ENCODE assay signal across 21 cellular contexts in the genomic region with DNA sequence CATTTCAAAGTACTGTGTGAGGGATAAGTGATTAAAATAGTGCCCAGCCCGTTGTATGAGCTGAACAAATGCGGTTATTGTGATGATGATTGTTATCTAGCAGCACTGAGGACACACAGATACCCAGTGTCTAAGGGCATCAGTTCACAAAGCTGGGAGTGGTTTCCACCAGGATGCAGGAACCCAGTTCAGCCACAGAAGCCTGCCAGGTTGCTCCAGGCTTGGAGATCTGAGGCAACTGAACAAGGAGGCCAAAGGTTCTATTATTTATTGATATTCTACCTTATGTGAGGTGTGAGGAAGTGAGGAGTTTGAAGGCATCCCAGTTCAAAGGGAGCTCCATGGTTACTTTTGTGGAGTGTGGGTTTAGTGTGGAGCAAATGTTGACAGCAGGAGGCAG. TPM values are rescaled to one million over a fixed set of nuclear protein-coding genes. Genes with fewer than 3 reads are reported as not detected.
A peak's percentile ranks its signal among the peaks of the same experiment; 100 is the strongest.
DNase-seq lines count a peak whose midpoint lies in the region; ATAC-seq, FAIRE-seq and TF ChIP-seq lines count a peak whose summit lies in the region.
"Had no signal": no experiment of that assay in that cellular context is flagged by ENCODE, and none has a peak within 500 bp of the region (broad histone marks: within the 10 kb centered on the region; RNA-seq: fewer than 3 reads in every experiment).

No MANE protein-coding gene starts in this region.

- H3K27ac ChIP-seq in IMR-90 (ENCODE audit: insufficient read depth, low read length): no peak overlapping the region
- H3K27ac ChIP-seq in endothelial cell of umbilical vein (ENCODE audit: insufficient read depth, low read depth, low read length): no peak overlapping the region
- H3K27ac ChIP-seq in trophoblast cell (ENCODE audit: low read depth, low read length): no peak overlapping the region
- H3K27ac ChIP-seq: BLaER1 had no signal

- intact Hi-C loops in IMR-90 (cut with micrococcal nuclease) (no loop called here), endothelial cell of umbilical vein (cut with micrococcal nuclease) (no loop called here)

- H3K36me3 ChIP-seq in IMR-90 (ENCODE audit: control insufficient read depth, insufficient read depth, low read length): no peaks in the 10 kb centered on the region
- H3K36me3 ChIP-seq in endothelial cell of umbilical vein (ENCODE audit: control insufficient read depth in 2 of 2, extremely low read depth in 1 of 2, insufficient read depth in 2 of 2, low read length in 2 of 2): no peaks in the 10 kb centered on the region
- no peaks in the 10 kb centered on the region for H3K36me3 ChIP-seq in trophoblast cell (ENCODE audit: control insufficient read depth in 1 of 2, insufficient read depth in 2 of 2, low read length in 2 of 2)
- H3K36me3 ChIP-seq: BLaER1 had no signal

- H3K27ac Mint-ChIP-seq in activated naive CD4-positive, alpha-beta T cell treated with anti-CD3 and anti-CD28 coated beads, Interleukin-2, amount 50 U/mL, for 72 hours: no peak overlapping the region
- H3K27ac Mint-ChIP-seq: CD8-positive, alpha-beta T cell had no signal

- TF ChIP-seq POLR2A in IMR-90 (IDR thresholded peaks at IDR 0.05; ENCODE audit: low read depth, low read length): no peak
- TF ChIP-seq POLR2A in endothelial cell of umbilical vein (IDR thresholded peaks at IDR 0.05; ENCODE audit: low read depth, low read length): no peak

- peak; percentile 13 for DNase-seq in DMS153 (lab: John Stamatoyannopoulos, UW)
- DNase-seq in DMS153 treated with DMSO at 0.1 percent for 48 hours (lab: John Stamatoyannopoulos, UW; ENCODE audit: unreplicated experiment): no peak
- DNase-seq in IMR-90: no peak
- no peak for DNase-seq in endothelial cell of umbilical vein (ENCODE audit: low read depth, low spot score)
- DNase-seq in trophoblast cell: no peak
- no peak for DNase-seq in NCI-H526 treated with DMSO at 0.1 percent for 48 hours (lab: John Stamatoyannopoulos, UW)
- no peak for DNase-seq in NOMO-1 (lab: John Stamatoyannopoulos, UW; ENCODE audit: unreplicated experiment in 2 of 2)
- DNase-seq in activated naive CD4-positive, alpha-beta T cell treated with anti-CD3 and anti-CD28 coated beads, Interleukin-2, amount 50 U/mL, for 72 hours (ENCODE audit: low spot score in 2 of 2): no peak
- DNase-seq: 8988T; CD8-positive, alpha-beta T cell; GOT3; MG63; NCI-H1092; NCI-H1694; NCI-H226; NCI-H524 treated with DMSO at 0.1 percent for 48 hours; NK-92 treated with Interleukin-12 subunit alpha and Interleukin-12 subunit beta, amount 100 ng/mL, for 24 hours; OCI-M1; SIG-M5; SW 1271 had no signal

- H4K91ac ChIP-seq in IMR-90 (ENCODE audit: insufficient read depth, low read depth, low read length) (no peak overlapping the region), trophoblast cell (ENCODE audit: low read depth, low read length) (no peak overlapping the region)

- BruUV-seq in IMR-90 (replicated peaks; lab: Mats Ljungman, UMichigan): no TSS peak
- no TSS peak for BruUV-seq in endothelial cell of umbilical vein (replicated peaks; lab: Mats Ljungman, UMichigan)

- in situ Hi-C loops in IMR-90 (cut with MboI; ENCODE audit: low sequenced_read_pairs): no loop called here

- no peak overlapping the region for H2AK9ac ChIP-seq in IMR-90 (replicated peaks; ENCODE audit: low read depth, low read length, poor library complexity)

- H3K18ac ChIP-seq in IMR-90 (ENCODE audit: low read depth, low read length) (peak overlapping the region; percentile 20; the same call in 1 of the 2 replicates), trophoblast cell (ENCODE audit: low read length) (no peak overlapping the region)

- FAIRE-seq in endothelial cell of umbilical vein (lab: Jason Lieb, UNC): no peak

- H3K27me3 ChIP-seq in IMR-90 (ENCODE audit: control insufficient read depth, insufficient read depth, low read length) (no peaks in the 10 kb centered on the region), endothelial cell of umbilical vein (ENCODE audit: control insufficient read depth in 2 of 2, insufficient read depth in 2 of 2, low read length in 2 of 2) (no peaks in the 10 kb centered on the region), trophoblast cell (ENCODE audit: insufficient read depth, low read length) (no peaks in the 10 kb centered on the region)
- H3K27me3 ChIP-seq: BLaER1, MG63 had no signal

- TF ChIP-seq RAD21 in IMR-90 (IDR thresholded peaks at IDR 0.05; ENCODE audit: low read length): no peak

- H3K9ac ChIP-seq in IMR-90 (ENCODE audit: low read depth, low read length) (no peak overlapping the region), endothelial cell of umbilical vein (replicated peaks; ENCODE audit: extremely low read depth, insufficient read depth, low read length) (no peak overlapping the region), trophoblast cell (ENCODE audit: low read length) (no peak overlapping the region)
- H3K9ac ChIP-seq: BLaER1 had no signal

- H2BK120ac ChIP-seq in IMR-90 (ENCODE audit: low read depth, low read length) (0 out of 2 replicates have a peak overlapping the region, but pooled peaks have one; percentile 10), trophoblast cell (ENCODE audit: insufficient read depth, low read length, poor library complexity) (no peak overlapping the region)

- CTCF ChIA-PET in IMR-90 (lab: Yijun Ruan, JAX) (interaction anchor here (1.0 kb wide), 1 partner anchor 16 kb away, joined by 11 read pairs; no protein-coding TSS in a partner anchor), endothelial cell of umbilical vein (lab: Charles Lee) (interaction anchor here (1.0 kb wide), 1 partner anchor 12 kb away, joined by 4 read pairs; no protein-coding TSS in a partner anchor)

- H2BK15ac ChIP-seq in IMR-90 (ENCODE audit: low read depth, low read length): no peak overlapping the region

- H3K4me3 ChIP-seq in IMR-90 (ENCODE audit: insufficient read depth, low read depth, low read length) (no peak overlapping the region), endothelial cell of umbilical vein (replicated peaks in 1 of 3; ENCODE audit: insufficient read depth in 1 of 3, low read depth in 1 of 3, low read length in 3 of 3) (no peak overlapping the region), trophoblast cell (ENCODE audit: low read depth, low read length) (no peak overlapping the region)
- H3K4me3 ChIP-seq: BLaER1, MG63 had no signal

- H3K9me1 ChIP-seq in IMR-90 (ENCODE audit: insufficient read depth, low read length): no peaks in the 10 kb centered on the region
- H3K9me1 ChIP-seq in endothelial cell of umbilical vein (replicated peaks; ENCODE audit: control insufficient read depth, extremely low read depth, insufficient read depth, low read length): peaks cover 2% of the 10 kb centered on the region

- peak overlapping the region; percentile 79 for H4K5ac ChIP-seq in IMR-90 (ENCODE audit: low read depth, low read length)

- H4K20me1 ChIP-seq in IMR-90 (ENCODE audit: insufficient read depth, low read length): no peaks in the 10 kb centered on the region
- no peaks in the 10 kb centered on the region for H4K20me1 ChIP-seq in endothelial cell of umbilical vein (replicated peaks; ENCODE audit: control insufficient read depth, extremely low read depth, insufficient read depth, low read length)
- H4K20me1 ChIP-seq: BLaER1 had no signal

- H3K9me3 ChIP-seq in IMR-90 (ENCODE audit: control insufficient read depth, insufficient read depth, low read length) (no peaks in the 10 kb centered on the region), endothelial cell of umbilical vein (replicated peaks; ENCODE audit: control insufficient read depth, insufficient read depth, low read length) (no peaks in the 10 kb centered on the region), trophoblast cell (ENCODE audit: insufficient read depth, low read depth, low read length) (no peaks in the 10 kb centered on the region)
- H3K9me3 ChIP-seq: MG63 had no signal

- no peak overlapping the region for H2BK12ac ChIP-seq in trophoblast cell (ENCODE audit: low read length)

- H2AK5ac ChIP-seq in IMR-90 (ENCODE audit: low read depth, low read length): no peak overlapping the region
- no peak overlapping the region for H2AK5ac ChIP-seq in trophoblast cell (ENCODE audit: low read length)

- no peak overlapping the region for H2BK20ac ChIP-seq in IMR-90 (ENCODE audit: low read depth, low read length)

- TF ChIP-seq CTCF in IMR-90 (conservative IDR thresholded peaks at IDR 0.05; ENCODE audit: low read depth, low read length): no peak
- TF ChIP-seq CTCF in endothelial cell of umbilical vein (IDR thresholded peaks at IDR 0.05; ENCODE audit: extremely low read depth in 1 of 2, insufficient read depth in 1 of 2, low read depth in 1 of 2, low read length in 2 of 2): no peak

- H3K79me2 ChIP-seq in endothelial cell of umbilical vein (ENCODE audit: control insufficient read depth, insufficient read depth, low read length) (peaks cover 98% of the 10 kb centered on the region), trophoblast cell (ENCODE audit: control insufficient read depth, insufficient read depth, low read length, poor library complexity) (peaks cover 3% of the 10 kb centered on the region)

- H4K8ac ChIP-seq in IMR-90 (ENCODE audit: low read depth in 2 of 2, low read length in 2 of 2) (peak overlapping the region in 1 of 2 experiments; percentile 41; a peak in 2 of 4 replicates), trophoblast cell (ENCODE audit: low read depth, low read length) (no peak overlapping the region)

- peaks cover 0 to 7% of the 10 kb centered on the region in 2 donors for H3K36me3 Mint-ChIP-seq in activated naive CD4-positive, alpha-beta T cell treated with anti-CD3 and anti-CD28 coated beads, Interleukin-2, amount 50 U/mL, for 72 hours
- H3K36me3 Mint-ChIP-seq: CD8-positive, alpha-beta T cell had no signal

- peaks cover 36 to 61% of the 10 kb centered on the region in 2 experiments for H3K79me1 ChIP-seq in IMR-90 (ENCODE audit: low read depth in 1 of 2, low read length in 2 of 2)
- no peaks in the 10 kb centered on the region for H3K79me1 ChIP-seq in trophoblast cell (ENCODE audit: low read length)

- dilution Hi-C loops in IMR-90 (cut with HindIII; ENCODE audit: low sequenced_read_pairs, unreplicated experiment) (no loop called here), endothelial cell of umbilical vein (cut with MboI; ENCODE audit: extremely low pct_ligation_motif_present, low sequenced_read_pairs) (no loop called here)

- peaks cover 0 to 5% of the 10 kb centered on the region in 2 donors for H3K9me3 Mint-ChIP-seq in activated naive CD4-positive, alpha-beta T cell treated with anti-CD3 and anti-CD28 coated beads, Interleukin-2, amount 50 U/mL, for 72 hours
- H3K9me3 Mint-ChIP-seq: CD8-positive, alpha-beta T cell had no signal

- no CpG with 5 or more reads among the region's 2 CpGs for WGBS in IMR-90 (ENCODE audit: extremely low coverage in 2 of 2, insufficient read length in 1 of 2), 2 experiments
- no CpG with 5 or more reads among the region's 2 CpGs for WGBS in trophoblast cell (ENCODE audit: extremely low coverage, insufficient coverage, insufficient read length)

- H4K12ac ChIP-seq in trophoblast cell (ENCODE audit: low read depth, low read length): no peak overlapping the region

- H3K56ac ChIP-seq in IMR-90 (ENCODE audit: extremely low read depth, insufficient read depth, low read length): no peak overlapping the region

- H2AFZ ChIP-seq in IMR-90 (replicated peaks; ENCODE audit: low read length, poor library complexity) (no peak overlapping the region), endothelial cell of umbilical vein (ENCODE audit: low read depth, low read length) (peak overlapping the region; percentile 32), trophoblast cell (ENCODE audit: insufficient read depth, low read length, poor library complexity) (no peak overlapping the region)

- H3K23ac ChIP-seq in IMR-90 (ENCODE audit: low read depth, low read length) (peak overlapping the region; percentile 63), trophoblast cell (ENCODE audit: low read length) (no peak overlapping the region)

- H3K4me2 ChIP-seq in IMR-90 (ENCODE audit: low read depth, low read length) (0 out of 2 replicates have a peak overlapping the region, but pooled peaks have one; percentile 0), endothelial cell of umbilical vein (ENCODE audit: insufficient read depth, low read length) (no peak overlapping the region), trophoblast cell (ENCODE audit: low read length) (no peak overlapping the region)
- H3K4me2 ChIP-seq: BLaER1 had no signal

- H2BK5ac ChIP-seq in IMR-90 (ENCODE audit: low read depth, low read length, poor library complexity, severe bottlenecking) (no peak overlapping the region), trophoblast cell (ENCODE audit: low read depth, low read length, poor library complexity) (no peak overlapping the region)

- POLR2A ChIA-PET in IMR-90 (lab: Charles Lee; ENCODE audit: unreplicated experiment) (no interaction called here), endothelial cell of umbilical vein (lab: Charles Lee) (no interaction called here)

- H3K4me1 ChIP-seq in IMR-90 (ENCODE audit: control insufficient read depth, insufficient read depth, low read length) (peaks cover 7% of the 10 kb centered on the region), endothelial cell of umbilical vein (ENCODE audit: control insufficient read depth, extremely low read depth, insufficient read depth, low read length) (peaks cover 20% of the 10 kb centered on the region), trophoblast cell (ENCODE audit: control insufficient read depth in 1 of 2, insufficient read depth in 2 of 2, low read length in 2 of 2) (no peaks in the 10 kb centered on the region)
- H3K4me1 ChIP-seq: BLaER1 had no signal

- H3K4ac ChIP-seq in IMR-90 (ENCODE audit: low read depth, low read length) (0 out of 2 replicates have a peak overlapping the region, but pooled peaks have one; percentile 11), trophoblast cell (ENCODE audit: low read depth, low read length) (peak overlapping the region; percentile 67)

- H3K14ac ChIP-seq in IMR-90 (replicated peaks; ENCODE audit: low read depth, low read length): no peak overlapping the region
- no peak overlapping the region for H3K14ac ChIP-seq in trophoblast cell (ENCODE audit: low read length)

- no peak for ATAC-seq in IMR-90 (ENCODE audit: low read depth)
- ATAC-seq in activated naive CD4-positive, alpha-beta T cell treated with anti-CD3 and anti-CD28 coated beads, Interleukin-2, amount 50 U/mL, for 72 hours: no peak
- ATAC-seq: CD8-positive, alpha-beta T cell had no signal

RNA-seq across cellular contexts. Expression of gene DIAPH3, which starts 13.2 kb away (rescaled TPM):
- total RNA-seq in IMR-90 (2012; rRNA removed) (9.3 and 16.1 TPM in 2 replicates), endothelial cell of umbilical vein (40.9 and 44.0 TPM in 2 replicates)
- polyA plus RNA-seq in IMR-90 (2012; rRNA removed) (8.5 and 8.9 TPM in 2 replicates), endothelial cell of umbilical vein (9.4 and 9.9 TPM in 2 replicates)
- polyA plus RNA-seq in IMR-90 (2012; cell fraction: cytosol; rRNA removed): 1.3 and 1.5 TPM in 2 replicates
- polyA plus RNA-seq in IMR-90 (2012; cell fraction: nucleus; rRNA removed; ENCODE audit: low replicate concordance): 1.0 and 5.1 TPM in 2 replicates
- 12.5 and 12.8 TPM in 2 replicates for polyA plus RNA-seq in endothelial cell of umbilical vein (2011; cell fraction: cytosol; rRNA removed)
- polyA plus RNA-seq in endothelial cell of umbilical vein (2011; cell fraction: nucleus; rRNA removed): 15.9 and 19.4 TPM in 2 replicates
- 20.5 and 30.4 TPM in 2 replicates for polyA plus RNA-seq in endothelial cell of umbilical vein (2012)
- polyA minus RNA-seq in endothelial cell of umbilical vein: 18.0 and 19.8 TPM in 2 replicates
- polyA minus RNA-seq in endothelial cell of umbilical vein (2011; cell fraction: cytosol; rRNA and poly(A)+ RNA removed): 22.8 TPM
- 75.7 and 105 TPM in 2 replicates for polyA minus RNA-seq in endothelial cell of umbilical vein (2011; cell fraction: nucleus; rRNA and poly(A)+ RNA removed)
- polyA plus RNA-seq in trophoblast cell (2013): 19.2 and 19.5 TPM in 2 replicates
- 10 to 100 TPM; 31.3 to 36.8 TPM for total RNA-seq in activated naive CD4-positive, alpha-beta T cell treated with anti-CD3 and anti-CD28 coated beads, Interleukin-2, amount 50 U/mL, for 72 hours
